Comparison of ENCODE assay signal across 8 cellular contexts in the genomic region with DNA sequence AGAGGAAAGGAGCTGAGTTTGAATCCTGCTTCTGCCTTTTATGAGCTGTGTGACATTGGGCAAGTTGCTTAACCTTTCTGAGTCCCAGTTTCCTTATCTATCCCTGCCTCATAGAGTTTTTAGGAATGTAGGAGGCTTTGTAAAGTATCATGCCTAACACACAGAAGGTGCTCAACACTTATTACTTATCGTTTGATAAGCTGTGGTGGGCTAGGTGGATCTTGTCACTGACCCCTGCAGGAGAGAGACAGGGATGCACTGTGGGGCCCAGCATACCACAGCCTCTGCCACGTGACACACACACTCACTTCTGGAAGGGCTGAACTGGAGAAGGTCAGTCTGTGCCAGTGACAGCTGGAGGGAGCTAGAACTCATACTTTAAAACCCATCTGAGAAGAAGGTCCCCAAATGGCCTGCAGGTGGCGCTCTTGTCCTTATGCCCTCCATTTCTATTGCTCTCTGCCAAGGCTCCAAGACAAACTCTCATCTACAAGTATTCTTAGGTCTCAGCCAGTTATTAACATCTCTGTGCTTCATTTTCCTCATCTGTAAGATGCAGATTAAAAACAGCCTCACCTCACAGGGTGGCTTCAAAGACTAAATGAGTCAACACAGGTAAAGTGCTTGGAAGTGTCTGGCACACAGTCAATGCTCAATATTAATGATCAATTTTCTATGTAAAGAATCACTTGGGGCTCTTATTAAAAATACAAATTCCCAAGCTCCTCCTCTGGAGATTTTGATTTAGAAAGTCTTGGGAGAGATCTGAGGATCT. TPM values are rescaled to one million over a fixed set of nuclear protein-coding genes. Genes with fewer than 3 reads are reported as not detected.
DNase-seq lines count a peak whose midpoint lies in the region; ATAC-seq, FAIRE-seq and TF ChIP-seq lines count a peak whose summit lies in the region.

No MANE protein-coding gene starts in this region.

- no peaks in the 10 kb centered on the region for H3K36me3 ChIP-seq in pancreas

- TF ChIP-seq CTCF in pancreas (IDR thresholded peaks at IDR 0.05) = peak; percentile 63 to 74 (median 70)

- ATAC-seq in GM21526 (IDR thresholded peaks at IDR 0.05; ENCODE audit: low FRiP score, unreplicated experiment) = peak; percentile 74
- ATAC-seq in pancreas = peak; percentile 78 to 91 (median 86)

- FAIRE-seq in HTR-8/SVneo (lab: Jason Lieb, UNC) (peak; percentile 92), pancreas (lab: Jason Lieb, UNC) (no peak)

- intact Hi-C loops in pancreas (cut with DNase I) = no loop called here

- H3K27me3 ChIP-seq in pancreas = no peaks in the 10 kb centered on the region

- 30 to 33% methylated on average over 3 of the region's 3 CpGs for WGBS in pancreas, 2 donors

- no peaks in the 10 kb centered on the region for H3K9me3 ChIP-seq in pancreas

- no peak overlapping the region for H3K27ac ChIP-seq in pancreas

- H3K4me1 ChIP-seq in pancreas = no peaks in the 10 kb centered on the region

- DNase-seq in EH (ENCODE audit: low read depth) (peak; percentile 95), HTR-8/SVneo (ENCODE audit: insufficient read length, low spot score) (peak; percentile 85), OCI-M2 (lab: John Stamatoyannopoulos, UW; ENCODE audit: unreplicated experiment) (peak; percentile 19), germinal center (ENCODE audit: low spot score) (peak; percentile 78), pancreas (peak in 5 of 6 donors; percentile 65 to 81 (median 73))
- peak; percentile 76 to 79 for DNase-seq in activated T-cell treated with anti-CD3 and anti-CD28 coated beads, Interleukin-2, amount 50 U/mL, for 48 hours
- DNase-seq in effector CD8-positive, alpha-beta T cell (lab: John Stamatoyannopoulos, UW) = no peak

- H3K4me3 ChIP-seq in pancreas = no peak overlapping the region

RNA-seq across cellular contexts. Expression of a gene that starts 57.5 kb away (rescaled TPM):
- total RNA-seq in pancreas = 10 to 100 TPM in 5 of 6 donors, 1 to 10 TPM in 1; 9.0 to 22.2 (median 13.7) TPM
- 1 to 10 TPM; 4.4 to 9.5 TPM for polyA plus RNA-seq in pancreas
